11 cellular contexts compared by ENCODE assay signal in the genomic region with DNA sequence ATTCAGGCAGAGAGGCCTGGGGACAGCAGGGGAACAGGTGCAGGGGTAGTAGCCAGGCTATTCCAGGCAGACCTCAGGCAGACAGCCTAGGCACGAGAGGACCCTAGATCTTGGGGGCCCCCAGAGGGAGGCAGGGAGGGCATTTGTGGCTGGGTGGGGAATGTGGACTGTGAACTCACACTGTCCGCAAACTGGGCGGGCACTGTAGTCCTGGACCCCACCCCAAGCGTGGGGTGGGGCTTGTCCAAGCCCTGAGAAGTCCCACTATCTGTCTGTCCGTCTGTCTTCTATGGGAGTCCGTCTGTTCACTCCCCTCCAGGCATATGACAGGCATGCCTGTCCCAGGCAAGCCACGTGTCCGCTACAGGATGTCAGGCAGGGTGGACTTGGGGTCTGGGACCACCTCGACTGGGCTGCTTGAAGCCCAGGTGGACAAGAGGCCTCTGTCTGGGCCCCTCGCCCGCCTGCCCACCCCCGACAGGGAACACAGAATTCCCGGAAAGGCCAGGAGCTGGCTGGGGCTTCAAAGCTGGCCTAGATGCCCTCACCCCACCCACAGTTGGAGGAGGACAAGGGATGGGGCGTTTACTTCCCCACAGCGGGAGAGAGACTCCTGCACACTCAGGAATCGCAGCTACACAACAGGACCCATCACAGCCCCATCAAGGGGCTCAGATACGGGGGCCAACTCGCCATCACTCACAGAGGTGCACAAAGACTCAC. TPM values are rescaled to one million over a fixed set of nuclear protein-coding genes. Genes with fewer than 3 reads are reported as not detected.
DNase-seq lines count a peak whose midpoint lies in the region; ATAC-seq lines count a peak whose summit lies in the region.
"Had no signal": no experiment of that assay in that cellular context is flagged by ENCODE, and none has a peak within 500 bp of the region (broad histone marks: within the 10 kb centered on the region; RNA-seq: fewer than 3 reads in every experiment).

TSS of gene SLC38A5 (minus strand) at position 151 of the 723 bp plus-strand sequence. CDS start 2,336 bp downstream, outside the sequence.

- H3K4me1 ChIP-seq in subcutaneous abdominal adipose tissue (ENCODE audit: control insufficient read depth in 5 of 5, insufficient read depth in 5 of 5, low read length in 5 of 5), result peaks cover 0 to 9% (median 5%) of the 10 kb centered on the region in 5 donors

- peaks cover 23 to 27% of the 10 kb centered on the region in 2 donors for H3K36me3 Mint-ChIP-seq in activated naive CD4-positive, alpha-beta T cell treated with anti-CD3 and anti-CD28 coated beads, Interleukin-2, amount 50 U/mL, for 72 hours

- peaks cover 3% of the 10 kb centered on the region for H3K9me3 ChIP-seq in iPS-18c (ENCODE audit: control insufficient read depth, insufficient read depth, low read length)
- peaks cover 0 to 2% (median 0%) of the 10 kb centered on the region in 5 donors for H3K9me3 ChIP-seq in subcutaneous abdominal adipose tissue (ENCODE audit: control insufficient read depth in 5 of 5, low read length in 5 of 5)
- H3K9me3 ChIP-seq: right lobe of liver had no signal

- peak within 1 kb of the TSS; percentile 57 for H3K4me3 ChIP-seq in iPS-18c (ENCODE audit: insufficient read depth, low read depth, low read length)
- peak within 1 kb of the TSS in 4 of 5 donors; percentile 6 to 42 (median 30) for H3K4me3 ChIP-seq in subcutaneous abdominal adipose tissue (ENCODE audit: low read depth in 1 of 5, low read length in 5 of 5)
- H3K4me3 ChIP-seq: right lobe of liver had no signal

- DNase-seq in NCI-H82 (lab: John Stamatoyannopoulos, UW), result peak; percentile 71
- DNase-seq in NCI-H82 treated with DMSO at 0.1 percent for 48 hours (lab: John Stamatoyannopoulos, UW; ENCODE audit: unreplicated experiment), result no peak
- DNase-seq in activated naive CD4-positive, alpha-beta T cell treated with anti-CD3 and anti-CD28 coated beads, Interleukin-2, amount 50 U/mL, for 72 hours (ENCODE audit: low spot score in 2 of 2), result no peak
- DNase-seq in stimulated activated CD4-positive, alpha-beta T cell treated with anti-CD3 and anti-CD28 coated beads, Interleukin-4, amount 100 ng/mL, for 4 hours, result no peak
- no peak for DNase-seq in NCI-H1694 (lab: John Stamatoyannopoulos, UW)
- DNase-seq: activated gamma-delta T cell had no signal

- H3K36me3 ChIP-seq in subcutaneous abdominal adipose tissue (ENCODE audit: control insufficient read depth in 5 of 5, insufficient read depth in 5 of 5, low read length in 5 of 5), result no peaks in the 10 kb centered on the region
- H3K36me3 ChIP-seq: right lobe of liver had no signal

- no peaks in the 10 kb centered on the region for H3K9me3 Mint-ChIP-seq in activated naive CD4-positive, alpha-beta T cell treated with anti-CD3 and anti-CD28 coated beads, Interleukin-2, amount 50 U/mL, for 72 hours

- no peak within 1 kb of the TSS for H3K9ac ChIP-seq in subcutaneous abdominal adipose tissue (ENCODE audit: low read length in 5 of 5)

- peaks cover 13 to 28% (median 23%) of the 10 kb centered on the region in 5 donors for H3K27me3 ChIP-seq in subcutaneous abdominal adipose tissue (ENCODE audit: control insufficient read depth in 5 of 5, insufficient read depth in 4 of 5, low read length in 5 of 5)
- H3K27me3 ChIP-seq: right lobe of liver had no signal

- H3K27ac ChIP-seq in subcutaneous abdominal adipose tissue (ENCODE audit: low read depth, low read length), result no peak within 1 kb of the TSS
- H3K27ac ChIP-seq: 22Rv1, right lobe of liver had no signal

- H3K27ac Mint-ChIP-seq in activated naive CD4-positive, alpha-beta T cell treated with anti-CD3 and anti-CD28 coated beads, Interleukin-2, amount 50 U/mL, for 72 hours, result peak within 1 kb of the TSS; percentile 97 to 98

- ATAC-seq in activated naive CD4-positive, alpha-beta T cell treated with anti-CD3 and anti-CD28 coated beads, Interleukin-2, amount 50 U/mL, for 72 hours, result no peak
- no peak for ATAC-seq in HG03432 (IDR thresholded peaks at IDR 0.05; ENCODE audit: unreplicated experiment)
- ATAC-seq: right lobe of liver had no signal

RNA-seq across cellular contexts. Expression of gene SLC38A5, which starts in this region (rescaled TPM):
- 10 to 100 TPM; 46.3 to 94.5 TPM for total RNA-seq in activated naive CD4-positive, alpha-beta T cell treated with anti-CD3 and anti-CD28 coated beads, Interleukin-2, amount 50 U/mL, for 72 hours
